Comparison of ENCODE assay signal across 14 cellular contexts in the genomic region with DNA sequence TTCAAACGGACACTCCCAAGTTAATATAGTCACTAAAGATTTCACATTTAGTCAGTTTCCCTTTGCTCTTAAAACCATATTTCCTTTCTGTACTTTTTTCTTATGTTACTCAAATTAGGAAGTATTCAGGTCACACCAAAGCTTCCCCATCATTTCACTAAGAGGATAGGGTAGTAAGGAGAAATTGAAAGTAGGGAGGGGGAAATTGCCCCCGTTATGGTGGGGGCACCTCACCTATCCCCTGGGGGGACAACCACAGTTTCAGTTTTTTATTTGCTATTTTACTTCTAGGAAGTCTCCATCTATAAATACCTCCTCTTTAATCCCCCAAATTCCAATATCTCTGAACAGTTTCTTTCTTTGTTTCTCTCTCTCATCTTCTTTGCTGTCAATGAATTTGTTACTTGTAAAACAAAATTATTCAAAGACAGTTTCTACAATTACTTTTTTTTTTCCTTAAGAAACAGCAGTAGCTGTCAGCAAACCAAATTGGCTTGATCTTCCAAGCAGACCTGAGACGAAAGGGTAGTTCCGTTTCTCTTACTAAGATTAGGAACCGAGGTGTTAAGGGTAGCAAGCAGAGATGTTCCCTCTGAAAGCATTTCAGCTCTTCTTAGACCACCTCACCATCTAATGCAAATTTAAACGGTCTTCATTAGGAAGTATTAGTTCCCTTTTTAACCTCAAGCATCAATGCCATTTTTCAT.
A peak's percentile ranks its signal among the peaks of the same experiment; 100 is the strongest.
DNase-seq lines count a peak whose midpoint lies in the region; ATAC-seq and TF ChIP-seq lines count a peak whose summit lies in the region.
"Had no signal": no experiment of that assay in that cellular context is flagged by ENCODE, and none has a peak within 500 bp of the region (broad histone marks: within the 10 kb centered on the region; RNA-seq: fewer than 3 reads in every experiment).

No MANE protein-coding gene starts in this region.

- no peaks in the 10 kb centered on the region for H3K9me3 Mint-ChIP-seq in T-helper 2 cell treated with Interferon-gamma antibody and Interleukin-4, amounts not matched to agents 5 μg/mL and 100 μg/mL, for 36 hours
- H3K9me3 Mint-ChIP-seq: CD4-positive, alpha-beta T cell had no signal

- H3K27ac Mint-ChIP-seq in T-helper 2 cell treated with Interferon-gamma antibody and Interleukin-4, amounts not matched to agents 5 μg/mL and 100 μg/mL, for 36 hours: no peak overlapping the region
- H3K27ac Mint-ChIP-seq: activated CD4-positive, alpha-beta T cell treated with anti-CD3 and anti-CD28 coated beads for 36 hours; CD4-positive, alpha-beta T cell; immature natural killer cell had no signal

- no peak for TF ChIP-seq CTCF in GM12865 (IDR thresholded peaks at IDR 0.05; ENCODE audit: insufficient read depth, low read depth, low read length, missing control alignments)

- peaks cover 38% of the 10 kb centered on the region for H3K4me1 Mint-ChIP-seq in T-helper 2 cell treated with Interferon-gamma antibody and Interleukin-4, amounts not matched to agents 5 μg/mL and 100 μg/mL, for 36 hours (ENCODE audit: low read depth)

- ATAC-seq in GM19351 (IDR thresholded peaks at IDR 0.05; ENCODE audit: unreplicated experiment) (peak; percentile 89), HG02852 (IDR thresholded peaks at IDR 0.05; ENCODE audit: unreplicated experiment) (peak; percentile 92), HG03571 (IDR thresholded peaks at IDR 0.05; ENCODE audit: unreplicated experiment) (peak; percentile 90)
- ATAC-seq: activated CD4-positive, alpha-beta T cell treated with anti-CD3 and anti-CD28 coated beads for 36 hours had no signal

- DNase-seq in GM12865 (ENCODE audit: low read depth) (peak; percentile 87), mucosa of gallbladder (ENCODE audit: low spot score) (no peak), HUDEP-2 (lab: John Stamatoyannopoulos, UW; ENCODE audit: unreplicated experiment in 76 of 76) (no peak), NCI-H524 treated with DMSO at 0.1 percent for 48 hours (lab: John Stamatoyannopoulos, UW) (no peak)
- DNase-seq in T-helper 2 cell treated with Interferon-gamma antibody and Interleukin-4, amounts not matched to agents 5 μg/mL and 100 μg/mL, for 36 hours (ENCODE audit: low spot score): no peak
- DNase-seq: activated CD4-positive, alpha-beta T cell treated with anti-CD3 and anti-CD28 coated beads for 36 hours; CD4-positive, alpha-beta T cell; immature natural killer cell; NCI-H1092; stimulated activated CD4-positive, alpha-beta T cell treated with anti-CD3 and anti-CD28 coated beads, Interleukin-2, amount 100 ng/mL, for 48 hours; trophoblast cell had no signal

- H3K36me3 Mint-ChIP-seq in T-helper 2 cell treated with Interferon-gamma antibody and Interleukin-4, amounts not matched to agents 5 μg/mL and 100 μg/mL, for 36 hours (ENCODE audit: low read depth): no peaks in the 10 kb centered on the region

- H3K4me3 ChIP-seq in GM12865 (ENCODE audit: low read depth, low read length): no peak overlapping the region

- H3K4me3 Mint-ChIP-seq in T-helper 2 cell treated with Interferon-gamma antibody and Interleukin-4, amounts not matched to agents 5 μg/mL and 100 μg/mL, for 36 hours: no peak overlapping the region
- H3K4me3 Mint-ChIP-seq: activated CD4-positive, alpha-beta T cell treated with anti-CD3 and anti-CD28 coated beads for 36 hours; CD4-positive, alpha-beta T cell had no signal

- peaks cover 40% of the 10 kb centered on the region for H3K27me3 Mint-ChIP-seq in T-helper 2 cell treated with Interferon-gamma antibody and Interleukin-4, amounts not matched to agents 5 μg/mL and 100 μg/mL, for 36 hours (ENCODE audit: low read depth)
- H3K27me3 Mint-ChIP-seq: CD4-positive, alpha-beta T cell had no signal
